Comparison of ENCODE assay signal across 35 cellular contexts in genomic region chr1:181998858-181999257, GRCh38.
"Had no signal": no experiment of that assay in that cellular context is flagged by ENCODE, and none has a peak within 500 bp of the region (broad histone marks: within the 10 kb centered on the region; RNA-seq: fewer than 3 reads in every experiment).

No MANE protein-coding gene starts in this region.

- H3K27me3 ChIP-seq: adrenal gland, body of pancreas, colonic mucosa, gastroesophageal sphincter had no signal

- H3K4me3 Mint-ChIP-seq: activated B cell treated with CpG ODN at 0.5 μM for 24 hours; activated CD8-positive, alpha-beta T cell treated with anti-CD3 and anti-CD28 coated beads for 36 hours; activated naive CD8-positive, alpha-beta T cell; activated naive CD8-positive, alpha-beta T cell treated with anti-CD3 and anti-CD28 coated beads, Interleukin-2, amount 50 U/mL, for 24 hours; activated T-cell treated with anti-CD3 and anti-CD28 coated beads, Interleukin-2, amount 50 U/mL, for 4 hours; activated T-helper 17 cell treated with anti-CD3 and anti-CD28 coated beads, Interleukin-2, amount 50 U/mL, for 72 hours; T-helper 17 cell; T-helper 2 cell treated with Interferon-gamma antibody and Interleukin-4, amounts not matched to agents 5 μg/mL and 100 μg/mL, for 36 hours had no signal

- H3K27ac ChIP-seq: adrenal gland, body of pancreas, colonic mucosa, epithelial cell of prostate, esophagus squamous epithelium, gastroesophageal sphincter, heart right ventricle, WERI-Rb-1 had no signal

- H3K36me3 ChIP-seq: adrenal gland, colonic mucosa, esophagus squamous epithelium, gastroesophageal sphincter, heart right ventricle, WERI-Rb-1 had no signal

- H3K9me3 ChIP-seq: adrenal gland, body of pancreas, colonic mucosa, esophagus squamous epithelium, gastroesophageal sphincter, heart right ventricle had no signal

- H3K4me1 Mint-ChIP-seq: activated B cell treated with CpG ODN at 0.5 μM for 24 hours; activated naive CD8-positive, alpha-beta T cell treated with anti-CD3 and anti-CD28 coated beads, Interleukin-2, amount 50 U/mL, for 24 hours; activated T-helper 17 cell treated with anti-CD3 and anti-CD28 coated beads, Interleukin-2, amount 50 U/mL, for 72 hours; T-helper 17 cell had no signal

- H3K36me3 Mint-ChIP-seq: activated naive CD8-positive, alpha-beta T cell had no signal

- H3K4me1 ChIP-seq: adrenal gland, body of pancreas, colonic mucosa, gastroesophageal sphincter had no signal

- H3K9me3 Mint-ChIP-seq: activated B cell treated with CpG ODN at 0.5 μM for 24 hours; activated CD8-positive, alpha-beta T cell treated with anti-CD3 and anti-CD28 coated beads for 36 hours; activated naive CD8-positive, alpha-beta T cell treated with anti-CD3 and anti-CD28 coated beads, Interleukin-2, amount 50 U/mL, for 24 hours; activated T-cell treated with anti-CD3 and anti-CD28 coated beads, Interleukin-2, amount 50 U/mL, for 4 hours; activated T-helper 17 cell treated with anti-CD3 and anti-CD28 coated beads, Interleukin-2, amount 50 U/mL, for 72 hours; T-helper 2 cell treated with Interferon-gamma antibody and Interleukin-4, amounts not matched to agents 5 μg/mL and 100 μg/mL, for 36 hours had no signal

- ATAC-seq: activated CD4-positive, CD25-positive, alpha-beta regulatory T cell treated with anti-CD3 and anti-CD28 coated beads, Interleukin-2, amount 50 U/mL, for 24 hours; activated CD8-positive, alpha-beta T cell treated with anti-CD3 and anti-CD28 coated beads for 36 hours; activated naive CD8-positive, alpha-beta T cell treated with anti-CD3 and anti-CD28 coated beads, Interleukin-2, amount 50 U/mL, for 24 hours; activated T-cell treated with anti-CD3 and anti-CD28 coated beads, Interleukin-2, amount 50 U/mL, for 4 hours; activated T-helper 17 cell treated with anti-CD3 and anti-CD28 coated beads, Interleukin-2, amount 50 U/mL, for 72 hours; body of pancreas; gastroesophageal sphincter; T-helper 17 cell had no signal

- DNase-seq: activated B cell treated with CpG ODN at 0.5 μM for 24 hours; activated CD4-positive, alpha-beta T cell treated with anti-CD3 and anti-CD28 coated beads for 48 hours; activated CD4-positive, alpha-beta T cell treated with anti-CD3 and anti-CD28 coated beads, Interleukin-2, amount 50 U/mL, for 1 hour; activated CD4-positive, alpha-beta T cell treated with anti-CD3 and anti-CD28 coated beads, Interleukin-2, amount 50 U/mL, for 48 hours; activated CD8-positive, alpha-beta memory T cell treated with anti-CD3 and anti-CD28 coated beads for 24 hours; activated CD8-positive, alpha-beta T cell treated with anti-CD3 and anti-CD28 coated beads for 36 hours; activated effector memory CD4-positive, alpha-beta T cell treated with Interleukin-2 at 50 U/mL for 16 hours; activated gamma-delta T cell treated with Interleukin-2 at 50 U/mL for 16 hours; activated naive CD4-positive, alpha-beta T cell treated with anti-CD3 and anti-CD28 coated beads, Interleukin-2, amount 50 U/mL, for 16 hours; activated naive CD4-positive, alpha-beta T cell treated with Interleukin-2 at 50 U/mL for 16 hours; activated naive CD8-positive, alpha-beta T cell treated with anti-CD3 and anti-CD28 coated beads, Interleukin-2, amount 50 U/mL, for 24 hours; activated T-cell treated with anti-CD3 and anti-CD28 coated beads, Interleukin-2, amount 50 U/mL, for 4 hours; adrenal gland; amygdala; aorta; body of pancreas; central memory CD4-positive, alpha-beta T cell; cerebellar nuclear complex; colonic mucosa; effector CD8-positive, alpha-beta T cell; esophagus squamous epithelium; foreskin melanocyte; T-helper 1 cell; T-helper 17 cell; T1000; WERI-Rb-1 had no signal

- H3K4me3 ChIP-seq: adrenal gland, body of pancreas, colonic mucosa, esophagus squamous epithelium, gastroesophageal sphincter had no signal

- H3K27ac Mint-ChIP-seq: activated B cell treated with CpG ODN at 0.5 μM for 24 hours; activated CD8-positive, alpha-beta T cell treated with anti-CD3 and anti-CD28 coated beads for 36 hours; activated naive CD8-positive, alpha-beta T cell; activated naive CD8-positive, alpha-beta T cell treated with anti-CD3 and anti-CD28 coated beads, Interleukin-2, amount 50 U/mL, for 24 hours; activated T-helper 17 cell treated with anti-CD3 and anti-CD28 coated beads, Interleukin-2, amount 50 U/mL, for 72 hours; T-helper 17 cell; T-helper 2 cell treated with Interferon-gamma antibody and Interleukin-4, amounts not matched to agents 5 μg/mL and 100 μg/mL, for 36 hours had no signal

- FAIRE-seq: endometrium, endothelial cell of umbilical vein had no signal
